14 cellular contexts compared by ENCODE assay signal in the genomic region with DNA sequence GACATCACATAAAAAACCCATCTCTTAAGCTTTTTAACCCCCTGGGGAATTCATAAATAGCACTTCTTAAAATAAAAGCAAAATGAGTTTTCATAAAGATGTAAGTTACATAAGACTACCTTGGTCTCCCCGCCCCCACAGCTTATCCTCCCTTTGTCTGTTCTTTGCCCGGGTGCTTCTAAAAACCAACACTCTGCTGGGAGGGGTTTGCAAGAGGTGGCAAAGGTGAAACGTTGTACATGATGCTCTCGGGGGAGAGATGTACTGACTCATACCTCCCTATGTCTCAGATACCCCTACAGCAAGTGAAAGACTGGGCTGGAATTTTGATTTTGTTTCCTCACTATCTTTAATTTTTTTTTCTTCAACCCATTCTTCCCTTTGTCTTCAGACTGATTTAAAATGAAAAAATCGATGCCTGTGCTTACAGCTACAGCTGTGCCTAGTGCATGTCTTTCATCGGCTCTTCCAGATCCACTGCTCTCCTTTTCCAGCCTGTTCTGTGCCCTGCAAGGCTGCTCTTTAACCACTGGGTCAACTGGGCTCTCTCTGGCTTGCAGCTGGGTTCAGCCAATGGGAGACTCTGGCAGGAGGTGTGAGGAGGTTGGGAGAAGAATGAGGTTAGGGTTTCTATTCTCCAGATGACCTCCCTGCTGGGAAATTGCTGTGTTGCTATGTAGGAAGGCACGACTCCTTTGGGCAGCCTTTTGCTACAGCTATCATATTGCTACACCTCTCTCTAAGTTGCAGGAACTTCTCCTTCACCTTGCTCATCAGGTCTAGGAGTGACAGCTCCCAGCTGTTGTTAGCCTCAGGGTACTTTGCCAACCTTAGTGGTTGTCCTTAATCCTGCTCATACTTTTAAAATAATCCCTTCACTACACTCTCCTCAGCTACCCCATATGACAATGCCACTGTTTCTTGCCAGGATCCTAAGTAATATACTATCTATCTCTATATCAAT.
DNase-seq lines count a peak whose midpoint lies in the region; ATAC-seq and TF ChIP-seq lines count a peak whose summit lies in the region.
"Had no signal": no experiment of that assay in that cellular context is flagged by ENCODE, and none has a peak within 500 bp of the region (broad histone marks: within the 10 kb centered on the region; RNA-seq: fewer than 3 reads in every experiment).

No MANE protein-coding gene starts in this region.

- H3K27me3 ChIP-seq in iPS DF 6.9 (ENCODE audit: control insufficient read depth, insufficient read depth, low read length) (no peaks in the 10 kb centered on the region), subcutaneous abdominal adipose tissue (ENCODE audit: control insufficient read depth in 5 of 5, insufficient read depth in 4 of 5, low read length in 5 of 5) (peaks cover 0 to 4% (median 0%) of the 10 kb centered on the region in 5 donors)

- no peak overlapping the region for H3K4me3 ChIP-seq in iPS DF 6.9 (ENCODE audit: low read length)
- no peak overlapping the region for H3K4me3 ChIP-seq in subcutaneous abdominal adipose tissue (ENCODE audit: low read depth in 1 of 5, low read length in 5 of 5)

- H3K27ac ChIP-seq in iPS DF 6.9 (ENCODE audit: low read length) (no peak overlapping the region), subcutaneous abdominal adipose tissue (ENCODE audit: low read depth, low read length) (peak overlapping the region; percentile 88)
- H3K27ac ChIP-seq: HL-60 had no signal

- H3K9ac ChIP-seq in subcutaneous abdominal adipose tissue (ENCODE audit: low read length in 5 of 5), result peak overlapping the region in 1 of 5 donors; percentile 11

- H3K27ac Mint-ChIP-seq in brain, result peak overlapping the region in 4 of 5 experiments; percentile 68 to 97 (median 80)
- no peak overlapping the region for H3K27ac Mint-ChIP-seq in stimulated activated naive CD8-positive, alpha-beta T cell treated with anti-CD3 and anti-CD28 coated beads, Interleukin-15, amount 100 ng/mL, for 72 hours
- H3K27ac Mint-ChIP-seq: stimulated activated naive CD8-positive, alpha-beta T cell treated with anti-CD3 and anti-CD28 coated beads, Interleukin-15, Interleukin-2, amounts not matched to agents 100 ng/mL and 50 ng/mL, for 24 hours had no signal

- no CpG with 5 or more reads among the region's 7 CpGs for WGBS in iPS DF 6.9 (ENCODE audit: insufficient coverage, insufficient read length)

- no peaks in the 10 kb centered on the region for H3K9me3 ChIP-seq in iPS DF 6.9 (ENCODE audit: control insufficient read depth, insufficient read depth, low read length)
- no peaks in the 10 kb centered on the region for H3K9me3 ChIP-seq in subcutaneous abdominal adipose tissue (ENCODE audit: control insufficient read depth in 5 of 5, low read length in 5 of 5)

- H3K9me3 Mint-ChIP-seq in brain, result peaks cover 0 to 3% (median 2%) of the 10 kb centered on the region in 5 experiments
- peaks cover 0 to 6% of the 10 kb centered on the region in 2 donors for H3K9me3 Mint-ChIP-seq in stimulated activated naive CD8-positive, alpha-beta T cell treated with anti-CD3 and anti-CD28 coated beads, Interleukin-15, amount 100 ng/mL, for 72 hours
- H3K9me3 Mint-ChIP-seq: stimulated activated naive CD8-positive, alpha-beta T cell treated with anti-CD3 and anti-CD28 coated beads, Interleukin-15, Interleukin-2, amounts not matched to agents 100 ng/mL and 50 ng/mL, for 24 hours had no signal

- peak; percentile 8 for DNase-seq in M059J (ENCODE audit: low read depth)
- peak; percentile 7 for DNase-seq in iPS DF 6.9 (ENCODE audit: low read depth, low spot score)
- DNase-seq in stimulated activated naive CD8-positive, alpha-beta T cell treated with anti-CD3 and anti-CD28 coated beads, Interleukin-15, amount 100 ng/mL, for 72 hours, result no peak
- no peak for DNase-seq in NCI-H345 (lab: John Stamatoyannopoulos, UW)
- DNase-seq: activated CD4-positive, CD25-positive, alpha-beta regulatory T cell treated with anti-CD3 and anti-CD28 coated beads, Interleukin-2, amount 50 U/mL, for 72 hours; DMS153; NCI-H526; stimulated activated CD4-positive, alpha-beta T cell treated with anti-CD3 and anti-CD28 coated beads, Interleukin-4, amount 100 ng/mL, for 4 hours had no signal

- no peak for TF ChIP-seq CTCF in brain (conservative IDR thresholded peaks at IDR 0.05)

- H3K4me1 Mint-ChIP-seq in brain, result peaks cover 51% of the 10 kb centered on the region
- no peaks in the 10 kb centered on the region for H3K4me1 Mint-ChIP-seq in stimulated activated naive CD8-positive, alpha-beta T cell treated with anti-CD3 and anti-CD28 coated beads, Interleukin-15, amount 100 ng/mL, for 72 hours

- ATAC-seq in stimulated activated naive CD8-positive, alpha-beta T cell treated with anti-CD3 and anti-CD28 coated beads, Interleukin-15, amount 100 ng/mL, for 72 hours, result no peak
- no peak for ATAC-seq in GM18909 (IDR thresholded peaks at IDR 0.05; ENCODE audit: poor library complexity, unreplicated experiment)
- ATAC-seq: left lobe of liver had no signal

- H3K36me3 ChIP-seq in iPS DF 6.9 (ENCODE audit: control insufficient read depth, insufficient read depth, low read length) (no peaks in the 10 kb centered on the region), subcutaneous abdominal adipose tissue (ENCODE audit: control insufficient read depth in 5 of 5, insufficient read depth in 5 of 5, low read length in 5 of 5) (no peaks in the 10 kb centered on the region)

- H3K4me1 ChIP-seq in iPS DF 6.9 (ENCODE audit: control insufficient read depth, insufficient read depth, low read length) (no peaks in the 10 kb centered on the region), subcutaneous abdominal adipose tissue (ENCODE audit: control insufficient read depth in 5 of 5, insufficient read depth in 5 of 5, low read length in 5 of 5) (peaks cover 0 to 38% (median 21%) of the 10 kb centered on the region in 5 donors)

- H3K36me3 Mint-ChIP-seq in brain, result no peaks in the 10 kb centered on the region

- H3K4me3 Mint-ChIP-seq in brain, result peak overlapping the region in 3 of 5 experiments; percentile 37 to 68 (median 58)
- H3K4me3 Mint-ChIP-seq in stimulated activated naive CD8-positive, alpha-beta T cell treated with anti-CD3 and anti-CD28 coated beads, Interleukin-15, amount 100 ng/mL, for 72 hours, result no peak overlapping the region
- H3K4me3 Mint-ChIP-seq: stimulated activated naive CD8-positive, alpha-beta T cell treated with anti-CD3 and anti-CD28 coated beads, Interleukin-15, Interleukin-2, amounts not matched to agents 100 ng/mL and 50 ng/mL, for 24 hours had no signal

- H3K27me3 Mint-ChIP-seq in brain, result peaks cover 8% of the 10 kb centered on the region
- H3K27me3 Mint-ChIP-seq in stimulated activated naive CD8-positive, alpha-beta T cell treated with anti-CD3 and anti-CD28 coated beads, Interleukin-15, amount 100 ng/mL, for 72 hours, result peaks cover 15% of the 10 kb centered on the region

Comparison
In these comparisons a context has a peak if more than half of its experiments do, and no peak if none do; other contexts are left out.
1. DNase-seq: peak in M059J (single experiment) and iPS DF 6.9 (single experiment); none in stimulated activated naive CD8-positive, alpha-beta T cell treated with anti-CD3 and anti-CD28 coated beads, Interleukin-15, amount 100 ng/mL, for 72 hours (0 of 2) and NCI-H345 (single experiment).
2. H3K27ac Mint-ChIP-seq: peak in brain (4 of 5); none in stimulated activated naive CD8-positive, alpha-beta T cell treated with anti-CD3 and anti-CD28 coated beads, Interleukin-15, amount 100 ng/mL, for 72 hours (0 of 2).
3. H3K4me3 Mint-ChIP-seq: peak in brain (3 of 5); none in stimulated activated naive CD8-positive, alpha-beta T cell treated with anti-CD3 and anti-CD28 coated beads, Interleukin-15, amount 100 ng/mL, for 72 hours (0 of 2).